In genomic region chr3:15121936-15122335, GRCh38 we compare ENCODE assay signal across 22 cellular contexts.
"Had no signal": no experiment of that assay in that cellular context is flagged by ENCODE, and none has a peak within 500 bp of the region (broad histone marks: within the 10 kb centered on the region; RNA-seq: fewer than 3 reads in every experiment).

No MANE protein-coding gene starts in this region.

- H3K27ac ChIP-seq: SJSA1, SK-N-MC had no signal

- H3K36me3 ChIP-seq: MG63, SJSA1 had no signal

- H3K27me3 ChIP-seq: MG63, SJSA1 had no signal

- H3K4me3 ChIP-seq: MG63, SJSA1, SK-N-MC had no signal

- H3K4me1 ChIP-seq: SJSA1 had no signal

- ATAC-seq: T-cell had no signal

- H3K9me3 ChIP-seq: MG63, SJSA1 had no signal

- DNase-seq: IMR-90, Karpas-422, KG1, MG63, NCI-H1092, NCI-H1105 treated with DMSO at 0.1 percent for 48 hours, NCI-H1417 treated with DMSO at 0.1 percent for 48 hours, NCI-H146, NCI-H1694 treated with DMSO at 0.1 percent for 48 hours, NCI-H1930, NCI-H2081, NCI-H2107, NCI-H2227 treated with DMSO at 0.1 percent for 48 hours, NCI-H526 treated with DMSO at 0.1 percent for 48 hours, NCI-H774, Right ventricle myocardium superior, RPMI8226, SIG-M5, SW 1271, T-cell had no signal
